Comparison of ENCODE assay signal across 1 cellular context in genomic region chr9:111352545-111352944, GRCh38.
TF ChIP-seq lines count a peak whose summit lies in the region.

No MANE protein-coding gene starts in this region.

TF ChIP-seq in HepG2, 621 proteins besides CTCF, POLR2A, EP300 and RAD21 (continued from another document and continues in another):
- TF ChIP-seq MAFK (conservative IDR thresholded peaks at IDR 0.05 in 1 of 2, IDR thresholded peaks at IDR 0.05 in 1 of 2; ENCODE audit: low read length in 2 of 2) (no peak), ZNF678 (CRISPR knock-in tag; IDR thresholded peaks at IDR 0.05) (no peak), DMTF1 (CRISPR knock-in tag; IDR thresholded peaks at IDR 0.05) (no peak), REPIN1 (CRISPR knock-in tag; IDR thresholded peaks at IDR 0.05; ENCODE audit: borderline replicate concordance, low read depth) (no peak), ZNF777 (CRISPR knock-in tag; IDR thresholded peaks at IDR 0.05) (no peak), ZHX1 (CRISPR knock-in tag; IDR thresholded peaks at IDR 0.05; ENCODE audit: low read depth) (no peak), ZNF343 (CRISPR knock-in tag; IDR thresholded peaks at IDR 0.05) (no peak), ZNF766 (CRISPR knock-in tag; IDR thresholded peaks at IDR 0.05; ENCODE audit: borderline replicate concordance) (no peak), ARID5B (CRISPR knock-in tag; IDR thresholded peaks at IDR 0.05) (peak; percentile 83), ZNF703 (CRISPR knock-in tag; IDR thresholded peaks at IDR 0.05; ENCODE audit: borderline replicate concordance) (no peak), GATAD2A (CRISPR knock-in tag; IDR thresholded peaks at IDR 0.05) (peak; percentile 48), ZNF615 (CRISPR knock-in tag; IDR thresholded peaks at IDR 0.05; ENCODE audit: borderline replicate concordance) (no peak), FOXC1 (CRISPR knock-in tag; IDR thresholded peaks at IDR 0.05; ENCODE audit: borderline replicate concordance) (no peak), KDM3A (CRISPR knock-in tag; IDR thresholded peaks at IDR 0.05; ENCODE audit: low read depth) (no peak), XBP1 (CRISPR knock-in tag; IDR thresholded peaks at IDR 0.05) (no peak), UBTF (CRISPR knock-in tag; IDR thresholded peaks at IDR 0.05) (no peak), ZFY (CRISPR knock-in tag; IDR thresholded peaks at IDR 0.05) (no peak), TIGD3 (CRISPR knock-in tag; IDR thresholded peaks at IDR 0.05; ENCODE audit: borderline replicate concordance) (no peak), FOXP4 (CRISPR knock-in tag; IDR thresholded peaks at IDR 0.05) (peak; percentile 47; the same call in 1 of the 2 replicates), YEATS2 (CRISPR knock-in tag; IDR thresholded peaks at IDR 0.05; ENCODE audit: borderline replicate concordance) (no peak), EHMT2 (IDR thresholded peaks at IDR 0.05; ENCODE audit: borderline replicate concordance, low read depth, low read length) (no peak), IRF2 (CRISPR knock-in tag; IDR thresholded peaks at IDR 0.05) (no peak), DZIP1 (CRISPR knock-in tag; IDR thresholded peaks at IDR 0.05) (no peak), KAT8 (CRISPR knock-in tag; IDR thresholded peaks at IDR 0.05) (no peak), ELF1 (CRISPR knock-in tag; IDR thresholded peaks at IDR 0.05) (no peak), ZNF20 (CRISPR knock-in tag; IDR thresholded peaks at IDR 0.05) (no peak), TMF1 (CRISPR knock-in tag; IDR thresholded peaks at IDR 0.05; ENCODE audit: low read depth) (no peak), MNT (IDR thresholded peaks at IDR 0.05) (no peak), BATF2 (CRISPR knock-in tag; IDR thresholded peaks at IDR 0.05) (no peak), RCOR2 (CRISPR knock-in tag; IDR thresholded peaks at IDR 0.05) (no peak), ZBTB25 (CRISPR knock-in tag; IDR thresholded peaks at IDR 0.05) (no peak), SIX4 (CRISPR knock-in tag; IDR thresholded peaks at IDR 0.05) (peak; percentile 61; the same call in 1 of the 2 replicates), JUND (CRISPR knock-in tag; IDR thresholded peaks at IDR 0.05) (no peak), STAG1 (CRISPR knock-in tag; IDR thresholded peaks at IDR 0.05) (no peak), SMAD9 (CRISPR knock-in tag; IDR thresholded peaks at IDR 0.05) (no peak), SMC3 (IDR thresholded peaks at IDR 0.05; ENCODE audit: low read length) (no peak), ZNF33B (CRISPR knock-in tag; IDR thresholded peaks at IDR 0.05) (no peak), EEA1 (CRISPR knock-in tag; IDR thresholded peaks at IDR 0.05; ENCODE audit: borderline replicate concordance) (no peak)
